In the genomic region with DNA sequence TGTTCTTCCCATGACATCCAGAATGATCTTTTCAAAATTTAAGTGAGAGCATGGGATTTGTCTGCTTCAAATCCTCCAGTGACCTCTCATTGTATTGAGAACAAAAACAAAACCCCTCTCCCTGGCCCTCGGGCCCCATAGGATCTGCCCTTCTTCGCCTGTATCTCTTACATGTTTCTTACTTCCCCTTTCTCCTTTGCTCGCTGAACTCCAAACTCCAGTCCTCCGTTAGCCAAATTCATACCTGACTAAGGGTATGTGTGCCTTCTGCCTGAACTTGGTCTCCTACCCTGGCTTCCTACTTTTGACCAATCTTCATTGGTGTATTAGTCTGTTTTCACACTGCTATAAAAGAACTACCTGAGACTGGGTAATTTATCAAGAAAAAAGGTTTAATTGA, we compare ENCODE assay signal across 25 cellular contexts. TPM values are rescaled to one million over a fixed set of nuclear protein-coding genes. Genes with fewer than 3 reads are reported as not detected.
DNase-seq lines count a peak whose midpoint lies in the region; ATAC-seq and TF ChIP-seq lines count a peak whose summit lies in the region.
"Had no signal": no experiment of that assay in that cellular context is flagged by ENCODE, and none has a peak within 500 bp of the region (broad histone marks: within the 10 kb centered on the region; RNA-seq: fewer than 3 reads in every experiment).

No MANE protein-coding gene starts in this region.

- TF ChIP-seq CTCF in GM12865 (IDR thresholded peaks at IDR 0.05; ENCODE audit: insufficient read depth, low read depth, low read length, missing control alignments) (no peak), OCI-LY3 (IDR thresholded peaks at IDR 0.05; ENCODE audit: low read depth, low read length) (no peak)

- H3K27me3 ChIP-seq in OCI-LY3 (ENCODE audit: low read depth, low read length), result no peaks in the 10 kb centered on the region
- no peaks in the 10 kb centered on the region for H3K27me3 ChIP-seq in naive thymus-derived CD4-positive, alpha-beta T cell (ENCODE audit: control insufficient read depth in 2 of 2, insufficient read depth in 2 of 2, low read length in 2 of 2)
- H3K27me3 ChIP-seq: sigmoid colon, upper lobe of right lung had no signal

- CTCF ChIA-PET in naive thymus-derived CD4-positive, alpha-beta T cell (lab: Charles Lee), result no interaction called here

- no peaks in the 10 kb centered on the region for H3K36me3 ChIP-seq in OCI-LY3 (replicated peaks; ENCODE audit: low read depth, low read length)
- no peaks in the 10 kb centered on the region for H3K36me3 ChIP-seq in naive thymus-derived CD4-positive, alpha-beta T cell (ENCODE audit: control insufficient read depth in 2 of 3, insufficient read depth in 3 of 3, low read length in 3 of 3)
- H3K36me3 ChIP-seq: sigmoid colon, upper lobe of right lung had no signal

- no peaks in the 10 kb centered on the region for H3K9me3 ChIP-seq in OCI-LY3 (ENCODE audit: insufficient read depth, low read length)
- no peaks in the 10 kb centered on the region for H3K9me3 ChIP-seq in naive thymus-derived CD4-positive, alpha-beta T cell (ENCODE audit: control insufficient read depth in 2 of 3, low read length in 3 of 3)
- H3K9me3 ChIP-seq: A549, sigmoid colon, upper lobe of right lung had no signal

- H3K4me3 ChIP-seq in GM12865 (ENCODE audit: low read depth, low read length) (no peak overlapping the region), OCI-LY3 (ENCODE audit: low read length) (no peak overlapping the region)
- H3K4me3 ChIP-seq in naive thymus-derived CD4-positive, alpha-beta T cell (ENCODE audit: low read length), result no peak overlapping the region
- H3K4me3 ChIP-seq: A549, sigmoid colon, upper lobe of right lung had no signal

- H3K4me2 ChIP-seq in OCI-LY3 (ENCODE audit: low read length), result 0 out of 2 replicates have a peak overlapping the region, but pooled peaks have one; percentile 11
- H3K4me2 ChIP-seq: A549 had no signal

- ATAC-seq in GM21360 (IDR thresholded peaks at IDR 0.05; ENCODE audit: unreplicated experiment) (peak; percentile 81), HG02938 (IDR thresholded peaks at IDR 0.05; ENCODE audit: unreplicated experiment) (peak; percentile 70), HG02970 (IDR thresholded peaks at IDR 0.05; ENCODE audit: low FRiP score, unreplicated experiment) (no peak), left cardiac atrium (no peak)
- no peak for ATAC-seq in naive thymus-derived CD4-positive, alpha-beta T cell
- ATAC-seq: A549, upper lobe of right lung had no signal

- H3K27me3 Mint-ChIP-seq in naive thymus-derived CD4-positive, alpha-beta T cell, result peaks cover 0 to 21% (median 11%) of the 10 kb centered on the region in 5 donors

- H3K9ac ChIP-seq in OCI-LY3 (ENCODE audit: low read length), result no peak overlapping the region

- peaks cover 0 to 3% (median 0%) of the 10 kb centered on the region in 11 donors for H3K9me3 Mint-ChIP-seq in naive thymus-derived CD4-positive, alpha-beta T cell
- H3K9me3 Mint-ChIP-seq: activated B cell treated with CpG ODN at 0.5 μM for 24 hours; activated naive CD8-positive, alpha-beta T cell treated with anti-CD3 and anti-CD28 coated beads, Interleukin-2, amount 10 ng/mL, durations not matched to agents 7 days and 5 days; activated T-helper 2 cell treated with anti-CD3 and anti-CD28 coated beads, Interferon-gamma antibody, Interleukin-2, Interleukin-4, amounts not matched to agents 10 μg/mL and 5 μg/mL and 100 μg/mL, durations not matched to agents 14 hours and 24 hours and 36 hours had no signal

- no peaks in the 10 kb centered on the region for H3K4me1 Mint-ChIP-seq in naive thymus-derived CD4-positive, alpha-beta T cell
- H3K4me1 Mint-ChIP-seq: activated B cell treated with CpG ODN at 0.5 μM for 24 hours; activated naive CD8-positive, alpha-beta T cell treated with anti-CD3 and anti-CD28 coated beads, Interleukin-2, amount 10 ng/mL, durations not matched to agents 7 days and 5 days had no signal

- POLR2A ChIA-PET in naive thymus-derived CD4-positive, alpha-beta T cell (lab: Charles Lee), result no interaction called here

- H3K27ac Mint-ChIP-seq in naive thymus-derived CD4-positive, alpha-beta T cell, result no peak overlapping the region
- H3K27ac Mint-ChIP-seq: activated B cell treated with CpG ODN at 0.5 μM for 24 hours; activated naive CD8-positive, alpha-beta T cell treated with anti-CD3 and anti-CD28 coated beads, Interleukin-2, amount 10 ng/mL, durations not matched to agents 7 days and 5 days; activated T-helper 2 cell treated with anti-CD3 and anti-CD28 coated beads, Interferon-gamma antibody, Interleukin-2, Interleukin-4, amounts not matched to agents 10 μg/mL and 5 μg/mL and 100 μg/mL, durations not matched to agents 14 hours and 24 hours and 36 hours had no signal

- H3K27ac ChIP-seq in OCI-LY3 (ENCODE audit: low read length), result no peak overlapping the region
- no peak overlapping the region for H3K27ac ChIP-seq in naive thymus-derived CD4-positive, alpha-beta T cell (ENCODE audit: low read depth, low read length)
- H3K27ac ChIP-seq: A549, sigmoid colon, upper lobe of right lung had no signal

- DNase-seq in GM12865 (ENCODE audit: low read depth) (peak; percentile 46), left cardiac atrium (no peak), DMS79 treated with DMSO at 0.1 percent for 48 hours (lab: John Stamatoyannopoulos, UW) (no peak)
- DNase-seq in naive thymus-derived CD4-positive, alpha-beta T cell, result no peak
- DNase-seq: activated B cell treated with CpG ODN at 0.5 μM for 24 hours; activated CD4-positive, alpha-beta T cell treated with anti-CD3 and anti-CD28 coated beads, Interleukin-2, amount 50 U/mL, for 4 hours; activated CD8-positive, alpha-beta memory T cell treated with anti-CD3 and anti-CD28 coated beads, Interleukin-2, amount 50 U/mL, for 4 hours; activated naive CD8-positive, alpha-beta T cell treated with anti-CD3 and anti-CD28 coated beads, Interleukin-2, amount 10 ng/mL, durations not matched to agents 7 days and 5 days; DND-41; effector memory CD4-positive, alpha-beta T cell; foreskin melanocyte; GOT3; NCI-H2107; NCI-H524 treated with DMSO at 0.1 percent for 48 hours; posterior cingulate gyrus; sigmoid colon; stimulated activated CD4-positive, alpha-beta T cell treated with anti-CD3 and anti-CD28 coated beads, Interleukin-15, amount 100 ng/mL, for 24 hours; T-helper 9 cell; upper lobe of right lung had no signal

- H2AFZ ChIP-seq in OCI-LY3 (ENCODE audit: low read depth, low read length), result no peak overlapping the region

- no peaks in the 10 kb centered on the region for H3K79me2 ChIP-seq in OCI-LY3 (ENCODE audit: low read length)

- intact Hi-C loops in naive thymus-derived CD4-positive, alpha-beta T cell (cut with micrococcal nuclease), result no loop called here
- intact Hi-C loops in left cardiac atrium (cut with DNase I), result no loop called here

- H3K4me1 ChIP-seq in OCI-LY3 (ENCODE audit: low read length), result peaks cover 8% of the 10 kb centered on the region
- H3K4me1 ChIP-seq in naive thymus-derived CD4-positive, alpha-beta T cell (ENCODE audit: control insufficient read depth in 2 of 2, insufficient read depth in 2 of 2, low read length in 2 of 2), result no peaks in the 10 kb centered on the region
- H3K4me1 ChIP-seq: A549, upper lobe of right lung had no signal

- H3K36me3 Mint-ChIP-seq in naive thymus-derived CD4-positive, alpha-beta T cell, result no peaks in the 10 kb centered on the region
- H3K36me3 Mint-ChIP-seq: activated naive CD8-positive, alpha-beta T cell treated with anti-CD3 and anti-CD28 coated beads, Interleukin-2, amount 10 ng/mL, durations not matched to agents 7 days and 5 days had no signal

- H4K20me1 ChIP-seq in OCI-LY3 (ENCODE audit: insufficient read depth, low read length), result no peaks in the 10 kb centered on the region

- no peak overlapping the region for H3K4me3 Mint-ChIP-seq in naive thymus-derived CD4-positive, alpha-beta T cell
- H3K4me3 Mint-ChIP-seq: activated B cell treated with CpG ODN at 0.5 μM for 24 hours; activated naive CD8-positive, alpha-beta T cell treated with anti-CD3 and anti-CD28 coated beads, Interleukin-2, amount 10 ng/mL, durations not matched to agents 7 days and 5 days had no signal

RNA-seq across cellular contexts. Expression of gene TSPAN11, which starts 13.2 kb away (rescaled TPM):
- total RNA-seq in naive thymus-derived CD4-positive, alpha-beta T cell, result not detected
- not detected for polyA plus RNA-seq in naive thymus-derived CD4-positive, alpha-beta T cell
- total RNA-seq in left cardiac atrium, result 1 to 10 TPM; 2.5 to 3.8 TPM
- total RNA-seq: activated B cell treated with CpG ODN at 0.5 μM for 24 hours; activated naive CD8-positive, alpha-beta T cell treated with anti-CD3 and anti-CD28 coated beads, Interleukin-2, amount 10 ng/mL, durations not matched to agents 7 days and 5 days; activated T-helper 2 cell treated with anti-CD3 and anti-CD28 coated beads, Interferon-gamma antibody, Interleukin-2, Interleukin-4, amounts not matched to agents 10 μg/mL and 5 μg/mL and 100 μg/mL, durations not matched to agents 14 hours and 24 hours and 36 hours had no signal

Comparison
In these comparisons a context has a peak if more than half of its experiments do, and no peak if none do; other contexts are left out.
1. ATAC-seq: peak in GM21360 (single experiment) and HG02938 (single experiment); none in HG02970 (single experiment), naive thymus-derived CD4-positive, alpha-beta T cell (single experiment) and left cardiac atrium (0 of 2).